Comparison of ENCODE assay signal across 8 cellular contexts in the genomic region with DNA sequence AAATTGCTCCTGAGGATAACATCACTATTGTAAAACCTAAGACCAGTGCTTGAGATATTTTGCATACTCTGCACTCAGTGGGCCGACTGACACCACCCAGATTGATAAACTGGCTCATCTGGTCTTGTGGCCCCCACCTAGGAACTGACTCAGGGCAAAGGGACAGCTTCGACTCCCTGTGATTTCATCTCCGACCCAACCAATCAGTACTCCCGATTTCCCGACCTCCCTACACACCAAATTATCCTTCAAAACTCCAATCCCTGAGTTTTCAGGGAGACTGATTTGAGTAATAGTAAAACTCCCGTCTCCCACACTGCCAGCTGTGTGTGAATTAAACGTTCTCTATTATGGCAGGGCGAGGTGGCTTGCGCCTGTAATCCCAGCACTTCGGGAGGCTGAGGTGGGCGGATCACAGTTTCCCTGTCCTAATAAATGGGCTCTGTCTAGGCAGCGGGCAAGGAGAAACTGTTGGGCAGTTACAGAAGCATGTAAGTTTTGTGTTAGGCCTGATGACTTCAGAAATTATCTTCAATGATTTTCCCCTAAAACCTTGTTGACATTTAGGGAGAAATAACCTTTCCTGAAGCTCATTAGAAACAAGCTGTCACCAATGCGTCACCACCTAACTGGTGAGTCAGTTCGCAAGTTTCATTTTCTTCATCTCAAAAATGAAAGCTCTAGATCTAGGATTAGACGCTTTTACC.
DNase-seq lines count a peak whose midpoint lies in the region; ATAC-seq and TF ChIP-seq lines count a peak whose summit lies in the region.

No MANE protein-coding gene starts in this region.

- ATAC-seq in HG03175 (IDR thresholded peaks at IDR 0.05; ENCODE audit: unreplicated experiment), result no peak
- ATAC-seq in GM21576 (IDR thresholded peaks at IDR 0.05; ENCODE audit: unreplicated experiment), result no peak

- H3K36me3 ChIP-seq in DOHH2 (ENCODE audit: control insufficient read depth, low read length), result no peaks in the 10 kb centered on the region
- no peaks in the 10 kb centered on the region for H3K36me3 ChIP-seq in OCI-LY1 (ENCODE audit: insufficient read depth, low read length)
- no peaks in the 10 kb centered on the region for H3K36me3 ChIP-seq in mucosa of stomach (ENCODE audit: control insufficient read depth, insufficient read depth, low read length)

- H3K4me2 ChIP-seq in DOHH2 (ENCODE audit: low read length), result peak overlapping the region; percentile 73
- peak overlapping the region; percentile 89 for H3K4me2 ChIP-seq in OCI-LY1 (ENCODE audit: low read length)

- H3F3A ChIP-seq in DOHH2 (ENCODE audit: control insufficient read depth, insufficient read depth) (peaks cover 55% of the 10 kb centered on the region), OCI-LY1 (ENCODE audit: insufficient read depth, low read length) (peaks cover 28% of the 10 kb centered on the region)

- H3K4me1 ChIP-seq in DOHH2 (ENCODE audit: control insufficient read depth, low read length), result peaks cover 79% of the 10 kb centered on the region
- H3K4me1 ChIP-seq in OCI-LY1 (ENCODE audit: insufficient read depth, low read length, severe bottlenecking), result peaks cover 73% of the 10 kb centered on the region
- H3K4me1 ChIP-seq in mucosa of stomach (ENCODE audit: control insufficient read depth, insufficient read depth, low read length), result peaks cover 56% of the 10 kb centered on the region

- peak overlapping the region; percentile 97 for H3K4me3 ChIP-seq in DOHH2 (ENCODE audit: low read length)
- peak overlapping the region; percentile 53 for H3K4me3 ChIP-seq in OCI-LY1 (ENCODE audit: low read depth, low read length, poor library complexity, severe bottlenecking)
- H3K4me3 ChIP-seq in mucosa of stomach (ENCODE audit: low read length), result no peak overlapping the region

- H3K27me3 ChIP-seq in DOHH2 (ENCODE audit: control insufficient read depth, low read length) (no peaks in the 10 kb centered on the region), OCI-LY1 (ENCODE audit: insufficient read depth, low read length) (no peaks in the 10 kb centered on the region), mucosa of stomach (ENCODE audit: control insufficient read depth, insufficient read depth, low read length) (no peaks in the 10 kb centered on the region)

- no peak overlapping the region for H2AFZ ChIP-seq in OCI-LY1 (ENCODE audit: low read length)

- no peaks in the 10 kb centered on the region for H3K9me2 ChIP-seq in DOHH2 (replicated peaks; ENCODE audit: control insufficient read depth, low read length)
- H3K9me2 ChIP-seq in OCI-LY1 (ENCODE audit: low read depth, low read length), result no peaks in the 10 kb centered on the region

- H3K9ac ChIP-seq in OCI-LY1 (ENCODE audit: low read length) (peak overlapping the region; percentile 98), mucosa of stomach (ENCODE audit: low read length) (peak overlapping the region; percentile 65)

- DNase-seq in caudate nucleus (lab: John Stamatoyannopoulos, UW), result no peak
- no peak for DNase-seq in KG1 (lab: John Stamatoyannopoulos, UW)
- DNase-seq in NCI-H1417 treated with DMSO at 0.1 percent for 48 hours (lab: John Stamatoyannopoulos, UW), result no peak

- H3K27ac ChIP-seq in DOHH2 (ENCODE audit: low read depth, low read length) (peak overlapping the region; percentile 98), OCI-LY1 (ENCODE audit: low read depth, low read length, poor library complexity, severe bottlenecking) (peak overlapping the region; percentile 100), caudate nucleus (ENCODE audit: low read depth, low read length) (peak overlapping the region; percentile 100)

- no peaks in the 10 kb centered on the region for H4K20me1 ChIP-seq in DOHH2 (ENCODE audit: control insufficient read depth, insufficient read depth, low read depth, low read length)
- no peaks in the 10 kb centered on the region for H4K20me1 ChIP-seq in OCI-LY1 (ENCODE audit: insufficient read depth, low read length)

- TF ChIP-seq CTCF in DOHH2 (IDR thresholded peaks at IDR 0.05; ENCODE audit: low read depth, low read length, poor library complexity, severe bottlenecking) (no peak), OCI-LY1 (IDR thresholded peaks at IDR 0.05; ENCODE audit: low read length) (no peak)

- H3K9me3 ChIP-seq in DOHH2 (ENCODE audit: control insufficient read depth, insufficient read depth, low read length) (no peaks in the 10 kb centered on the region), OCI-LY1 (ENCODE audit: low read length) (no peaks in the 10 kb centered on the region), mucosa of stomach (ENCODE audit: control insufficient read depth, low read length) (no peaks in the 10 kb centered on the region)

- H3K79me2 ChIP-seq in DOHH2 (ENCODE audit: control insufficient read depth, low read length) (peaks cover 14% of the 10 kb centered on the region), OCI-LY1 (ENCODE audit: insufficient read depth, low read length) (peaks cover 3% of the 10 kb centered on the region; the same call in 1 of the 2 replicates)
